ENCODE assay signal across 1 cellular context in the genomic region with DNA sequence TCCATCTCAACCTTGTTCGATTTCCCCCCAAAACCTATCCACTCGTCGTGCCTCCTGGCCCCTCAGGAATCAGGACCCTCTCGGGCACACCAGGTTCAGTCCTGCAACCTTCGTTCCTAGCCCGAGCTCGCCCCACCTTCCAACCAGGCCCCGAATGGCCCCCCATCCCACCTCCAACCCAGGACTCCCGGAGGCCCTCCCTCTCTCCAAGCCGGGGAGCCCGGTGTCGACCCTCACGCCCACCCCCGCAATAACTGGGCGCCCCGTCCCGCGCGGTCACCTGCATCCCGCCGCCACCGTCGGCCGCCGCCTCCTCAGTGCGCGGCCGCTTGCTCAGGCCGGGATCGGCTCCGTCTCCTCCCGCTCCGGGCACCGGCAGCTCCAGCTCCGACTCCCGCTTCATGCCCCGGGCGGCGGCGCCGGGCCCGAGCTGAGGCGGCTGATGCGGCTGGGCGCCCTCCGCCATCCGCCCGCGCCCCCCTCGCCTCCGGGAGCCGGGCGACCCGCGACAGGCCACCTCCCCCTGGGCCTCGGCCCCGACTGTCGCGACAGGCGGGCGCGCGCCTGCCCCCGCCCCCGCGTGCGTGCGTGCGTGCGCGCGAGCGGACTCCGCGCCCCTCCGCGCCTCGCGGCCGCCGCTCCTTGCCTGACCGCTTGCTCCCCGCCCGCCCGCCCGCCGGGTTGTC.
TF ChIP-seq lines count a peak whose summit lies in the region.

No MANE protein-coding gene starts in this region.

TF ChIP-seq in HEK293, 187 proteins besides CTCF, POLR2A, EP300 and RAD21 (continued from another document and continues in another):
- TF ChIP-seq, protein P1, sequence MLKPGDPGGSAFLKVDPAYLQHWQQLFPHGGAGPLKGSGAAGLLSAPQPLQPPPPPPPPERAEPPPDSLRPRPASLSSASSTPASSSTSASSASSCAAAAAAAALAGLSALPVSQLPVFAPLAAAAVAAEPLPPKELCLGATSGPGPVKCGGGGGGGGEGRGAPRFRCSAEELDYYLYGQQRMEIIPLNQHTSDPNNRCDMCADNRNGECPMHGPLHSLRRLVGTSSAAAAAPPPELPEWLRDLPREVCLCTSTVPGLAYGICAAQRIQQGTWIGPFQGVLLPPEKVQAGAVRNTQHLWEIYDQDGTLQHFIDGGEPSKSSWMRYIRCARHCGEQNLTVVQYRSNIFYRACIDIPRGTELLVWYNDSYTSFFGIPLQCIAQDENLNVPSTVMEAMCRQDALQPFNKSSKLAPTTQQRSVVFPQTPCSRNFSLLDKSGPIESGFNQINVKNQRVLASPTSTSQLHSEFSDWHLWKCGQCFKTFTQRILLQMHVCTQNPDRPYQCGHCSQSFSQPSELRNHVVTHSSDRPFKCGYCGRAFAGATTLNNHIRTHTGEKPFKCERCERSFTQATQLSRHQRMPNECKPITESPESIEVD (tag by site-specific recombination; IDR thresholded peaks at IDR 0.05), result no peak
- no peak for TF ChIP-seq WT1 (tag by site-specific recombination; IDR thresholded peaks at IDR 0.05)
- TF ChIP-seq, protein P2, sequence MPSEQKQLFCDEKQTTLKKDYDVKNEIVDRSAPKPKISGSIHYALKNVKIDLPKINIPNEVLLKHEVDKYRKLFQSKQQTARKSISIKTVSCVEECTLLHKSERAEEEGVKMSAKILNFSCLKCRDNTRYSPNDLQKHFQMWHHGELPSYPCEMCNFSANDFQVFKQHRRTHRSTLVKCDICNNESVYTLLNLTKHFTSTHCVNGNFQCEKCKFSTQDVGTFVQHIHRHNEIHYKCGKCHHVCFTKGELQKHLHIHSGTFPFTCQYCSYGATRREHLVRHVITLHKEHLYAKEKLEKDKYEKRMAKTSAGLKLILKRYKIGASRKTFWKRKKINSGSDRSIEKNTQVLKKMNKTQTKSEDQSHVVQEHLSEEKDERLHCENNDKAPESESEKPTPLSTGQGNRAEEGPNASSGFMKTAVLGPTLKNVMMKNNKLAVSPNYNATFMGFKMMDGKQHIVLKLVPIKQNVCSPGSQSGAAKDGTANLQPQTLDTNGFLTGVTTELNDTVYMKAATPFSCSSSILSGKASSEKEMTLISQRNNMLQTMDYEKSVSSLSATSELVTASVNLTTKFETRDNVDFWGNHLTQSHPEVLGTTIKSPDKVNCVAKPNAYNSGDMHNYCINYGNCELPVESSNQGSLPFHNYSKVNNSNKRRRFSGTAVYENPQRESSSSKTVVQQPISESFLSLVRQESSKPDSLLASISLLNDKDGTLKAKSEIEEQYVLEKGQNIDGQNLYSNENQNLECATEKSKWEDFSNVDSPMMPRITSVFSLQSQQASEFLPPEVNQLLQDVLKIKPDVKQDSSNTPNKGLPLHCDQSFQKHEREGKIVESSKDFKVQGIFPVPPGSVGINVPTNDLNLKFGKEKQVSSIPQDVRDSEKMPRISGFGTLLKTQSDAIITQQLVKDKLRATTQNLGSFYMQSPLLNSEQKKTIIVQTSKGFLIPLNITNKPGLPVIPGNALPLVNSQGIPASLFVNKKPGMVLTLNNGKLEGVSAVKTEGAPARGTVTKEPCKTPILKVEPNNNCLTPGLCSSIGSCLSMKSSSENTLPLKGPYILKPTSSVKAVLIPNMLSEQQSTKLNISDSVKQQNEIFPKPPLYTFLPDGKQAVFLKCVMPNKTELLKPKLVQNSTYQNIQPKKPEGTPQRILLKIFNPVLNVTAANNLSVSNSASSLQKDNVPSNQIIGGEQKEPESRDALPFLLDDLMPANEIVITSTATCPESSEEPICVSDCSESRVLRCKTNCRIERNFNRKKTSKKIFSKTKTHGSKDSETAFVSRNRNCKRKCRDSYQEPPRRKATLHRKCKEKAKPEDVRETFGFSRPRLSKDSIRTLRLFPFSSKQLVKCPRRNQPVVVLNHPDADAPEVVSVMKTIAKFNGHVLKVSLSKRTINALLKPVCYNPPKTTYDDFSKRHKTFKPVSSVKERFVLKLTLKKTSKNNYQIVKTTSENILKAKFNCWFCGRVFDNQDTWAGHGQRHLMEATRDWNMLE (tag by site-specific recombination; conservative IDR thresholded peaks at IDR 0.05; ENCODE audit: low read depth), result no peak
- TF ChIP-seq HOXD13 (CRISPR knock-in tag; IDR thresholded peaks at IDR 0.05; ENCODE audit: borderline replicate concordance), result no peak
- no peak for TF ChIP-seq ZBTB1 (tag by site-specific recombination; IDR thresholded peaks at IDR 0.05)
- TF ChIP-seq ZFP37 (tag by site-specific recombination; IDR thresholded peaks at IDR 0.05), result no peak
- no peak for TF ChIP-seq ZNF510 (tag by site-specific recombination; IDR thresholded peaks at IDR 0.05; ENCODE audit: insufficient replicate concordance)
- TF ChIP-seq ZNF48 (tag by site-specific recombination; IDR thresholded peaks at IDR 0.05), result no peak
- no peak for TF ChIP-seq ZNF776 (tag by site-specific recombination; IDR thresholded peaks at IDR 0.05; ENCODE audit: borderline replicate concordance)
- TF ChIP-seq, protein P3, sequence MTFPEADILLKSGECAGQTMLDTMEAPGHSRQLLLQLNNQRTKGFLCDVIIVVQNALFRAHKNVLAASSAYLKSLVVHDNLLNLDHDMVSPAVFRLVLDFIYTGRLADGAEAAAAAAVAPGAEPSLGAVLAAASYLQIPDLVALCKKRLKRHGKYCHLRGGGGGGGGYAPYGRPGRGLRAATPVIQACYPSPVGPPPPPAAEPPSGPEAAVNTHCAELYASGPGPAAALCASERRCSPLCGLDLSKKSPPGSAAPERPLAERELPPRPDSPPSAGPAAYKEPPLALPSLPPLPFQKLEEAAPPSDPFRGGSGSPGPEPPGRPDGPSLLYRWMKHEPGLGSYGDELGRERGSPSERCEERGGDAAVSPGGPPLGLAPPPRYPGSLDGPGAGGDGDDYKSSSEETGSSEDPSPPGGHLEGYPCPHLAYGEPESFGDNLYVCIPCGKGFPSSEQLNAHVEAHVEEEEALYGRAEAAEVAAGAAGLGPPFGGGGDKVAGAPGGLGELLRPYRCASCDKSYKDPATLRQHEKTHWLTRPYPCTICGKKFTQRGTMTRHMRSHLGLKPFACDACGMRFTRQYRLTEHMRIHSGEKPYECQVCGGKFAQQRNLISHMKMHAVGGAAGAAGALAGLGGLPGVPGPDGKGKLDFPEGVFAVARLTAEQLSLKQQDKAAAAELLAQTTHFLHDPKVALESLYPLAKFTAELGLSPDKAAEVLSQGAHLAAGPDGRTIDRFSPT (tag by site-specific recombination; IDR thresholded peaks at IDR 0.05), result no peak
- no peak for TF ChIP-seq OVOL3 (tag by site-specific recombination; IDR thresholded peaks at IDR 0.05)
- TF ChIP-seq ZNF571 (tag by site-specific recombination; IDR thresholded peaks at IDR 0.05), result no peak
- TF ChIP-seq, protein P4, sequence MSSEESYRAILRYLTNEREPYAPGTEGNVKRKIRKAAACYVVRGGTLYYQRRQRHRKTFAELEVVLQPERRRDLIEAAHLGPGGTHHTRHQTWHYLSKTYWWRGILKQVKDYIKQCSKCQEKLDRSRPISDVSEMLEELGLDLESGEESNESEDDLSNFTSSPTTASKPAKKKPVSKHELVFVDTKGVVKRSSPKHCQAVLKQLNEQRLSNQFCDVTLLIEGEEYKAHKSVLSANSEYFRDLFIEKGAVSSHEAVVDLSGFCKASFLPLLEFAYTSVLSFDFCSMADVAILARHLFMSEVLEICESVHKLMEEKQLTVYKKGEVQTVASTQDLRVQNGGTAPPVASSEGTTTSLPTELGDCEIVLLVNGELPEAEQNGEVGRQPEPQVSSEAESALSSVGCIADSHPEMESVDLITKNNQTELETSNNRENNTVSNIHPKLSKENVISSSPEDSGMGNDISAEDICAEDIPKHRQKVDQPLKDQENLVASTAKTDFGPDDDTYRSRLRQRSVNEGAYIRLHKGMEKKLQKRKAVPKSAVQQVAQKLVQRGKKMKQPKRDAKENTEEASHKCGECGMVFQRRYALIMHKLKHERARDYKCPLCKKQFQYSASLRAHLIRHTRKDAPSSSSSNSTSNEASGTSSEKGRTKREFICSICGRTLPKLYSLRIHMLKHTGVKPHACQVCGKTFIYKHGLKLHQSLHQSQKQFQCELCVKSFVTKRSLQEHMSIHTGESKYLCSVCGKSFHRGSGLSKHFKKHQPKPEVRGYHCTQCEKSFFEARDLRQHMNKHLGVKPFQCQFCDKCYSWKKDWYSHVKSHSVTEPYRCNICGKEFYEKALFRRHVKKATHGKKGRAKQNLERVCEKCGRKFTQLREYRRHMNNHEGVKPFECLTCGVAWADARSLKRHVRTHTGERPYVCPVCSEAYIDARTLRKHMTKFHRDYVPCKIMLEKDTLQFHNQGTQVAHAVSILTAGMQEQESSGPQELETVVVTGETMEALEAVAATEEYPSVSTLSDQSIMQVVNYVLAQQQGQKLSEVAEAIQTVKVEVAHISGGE (tag by site-specific recombination; conservative IDR thresholded peaks at IDR 0.05; ENCODE audit: low read depth), result peak; percentile 18; the same call in 1 of the 2 replicates
- no peak for TF ChIP-seq ZNF514 (tag by site-specific recombination; IDR thresholded peaks at IDR 0.05)
- no peak for TF ChIP-seq ZNF140 (tag by site-specific recombination; IDR thresholded peaks at IDR 0.05)
- TF ChIP-seq, protein P5, sequence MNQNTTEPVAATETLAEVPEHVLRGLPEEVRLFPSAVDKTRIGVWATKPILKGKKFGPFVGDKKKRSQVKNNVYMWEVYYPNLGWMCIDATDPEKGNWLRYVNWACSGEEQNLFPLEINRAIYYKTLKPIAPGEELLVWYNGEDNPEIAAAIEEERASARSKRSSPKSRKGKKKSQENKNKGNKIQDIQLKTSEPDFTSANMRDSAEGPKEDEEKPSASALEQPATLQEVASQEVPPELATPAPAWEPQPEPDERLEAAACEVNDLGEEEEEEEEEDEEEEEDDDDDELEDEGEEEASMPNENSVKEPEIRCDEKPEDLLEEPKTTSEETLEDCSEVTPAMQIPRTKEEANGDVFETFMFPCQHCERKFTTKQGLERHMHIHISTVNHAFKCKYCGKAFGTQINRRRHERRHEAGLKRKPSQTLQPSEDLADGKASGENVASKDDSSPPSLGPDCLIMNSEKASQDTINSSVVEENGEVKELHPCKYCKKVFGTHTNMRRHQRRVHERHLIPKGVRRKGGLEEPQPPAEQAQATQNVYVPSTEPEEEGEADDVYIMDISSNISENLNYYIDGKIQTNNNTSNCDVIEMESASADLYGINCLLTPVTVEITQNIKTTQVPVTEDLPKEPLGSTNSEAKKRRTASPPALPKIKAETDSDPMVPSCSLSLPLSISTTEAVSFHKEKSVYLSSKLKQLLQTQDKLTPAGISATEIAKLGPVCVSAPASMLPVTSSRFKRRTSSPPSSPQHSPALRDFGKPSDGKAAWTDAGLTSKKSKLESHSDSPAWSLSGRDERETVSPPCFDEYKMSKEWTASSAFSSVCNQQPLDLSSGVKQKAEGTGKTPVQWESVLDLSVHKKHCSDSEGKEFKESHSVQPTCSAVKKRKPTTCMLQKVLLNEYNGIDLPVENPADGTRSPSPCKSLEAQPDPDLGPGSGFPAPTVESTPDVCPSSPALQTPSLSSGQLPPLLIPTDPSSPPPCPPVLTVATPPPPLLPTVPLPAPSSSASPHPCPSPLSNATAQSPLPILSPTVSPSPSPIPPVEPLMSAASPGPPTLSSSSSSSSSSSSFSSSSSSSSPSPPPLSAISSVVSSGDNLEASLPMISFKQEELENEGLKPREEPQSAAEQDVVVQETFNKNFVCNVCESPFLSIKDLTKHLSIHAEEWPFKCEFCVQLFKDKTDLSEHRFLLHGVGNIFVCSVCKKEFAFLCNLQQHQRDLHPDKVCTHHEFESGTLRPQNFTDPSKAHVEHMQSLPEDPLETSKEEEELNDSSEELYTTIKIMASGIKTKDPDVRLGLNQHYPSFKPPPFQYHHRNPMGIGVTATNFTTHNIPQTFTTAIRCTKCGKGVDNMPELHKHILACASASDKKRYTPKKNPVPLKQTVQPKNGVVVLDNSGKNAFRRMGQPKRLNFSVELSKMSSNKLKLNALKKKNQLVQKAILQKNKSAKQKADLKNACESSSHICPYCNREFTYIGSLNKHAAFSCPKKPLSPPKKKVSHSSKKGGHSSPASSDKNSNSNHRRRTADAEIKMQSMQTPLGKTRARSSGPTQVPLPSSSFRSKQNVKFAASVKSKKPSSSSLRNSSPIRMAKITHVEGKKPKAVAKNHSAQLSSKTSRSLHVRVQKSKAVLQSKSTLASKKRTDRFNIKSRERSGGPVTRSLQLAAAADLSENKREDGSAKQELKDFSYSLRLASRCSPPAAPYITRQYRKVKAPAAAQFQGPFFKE (tag by site-specific recombination; IDR thresholded peaks at IDR 0.05; ENCODE audit: borderline replicate concordance), result no peak
- TF ChIP-seq ZBTB17 (tag by site-specific recombination; IDR thresholded peaks at IDR 0.05), result peak; percentile 91
- TF ChIP-seq, protein P6, sequence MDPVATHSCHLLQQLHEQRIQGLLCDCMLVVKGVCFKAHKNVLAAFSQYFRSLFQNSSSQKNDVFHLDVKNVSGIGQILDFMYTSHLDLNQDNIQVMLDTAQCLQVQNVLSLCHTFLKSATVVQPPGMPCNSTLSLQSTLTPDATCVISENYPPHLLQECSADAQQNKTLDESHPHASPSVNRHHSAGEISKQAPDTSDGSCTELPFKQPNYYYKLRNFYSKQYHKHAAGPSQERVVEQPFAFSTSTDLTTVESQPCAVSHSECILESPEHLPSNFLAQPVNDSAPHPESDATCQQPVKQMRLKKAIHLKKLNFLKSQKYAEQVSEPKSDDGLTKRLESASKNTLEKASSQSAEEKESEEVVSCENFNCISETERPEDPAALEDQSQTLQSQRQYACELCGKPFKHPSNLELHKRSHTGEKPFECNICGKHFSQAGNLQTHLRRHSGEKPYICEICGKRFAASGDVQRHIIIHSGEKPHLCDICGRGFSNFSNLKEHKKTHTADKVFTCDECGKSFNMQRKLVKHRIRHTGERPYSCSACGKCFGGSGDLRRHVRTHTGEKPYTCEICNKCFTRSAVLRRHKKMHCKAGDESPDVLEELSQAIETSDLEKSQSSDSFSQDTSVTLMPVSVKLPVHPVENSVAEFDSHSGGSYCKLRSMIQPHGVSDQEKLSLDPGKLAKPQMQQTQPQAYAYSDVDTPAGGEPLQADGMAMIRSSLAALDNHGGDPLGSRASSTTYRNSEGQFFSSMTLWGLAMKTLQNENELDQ (tag by site-specific recombination; IDR thresholded peaks at IDR 0.05; ENCODE audit: low read depth), result no peak
- TF ChIP-seq ZNF394 (tag by site-specific recombination; IDR thresholded peaks at IDR 0.05; ENCODE audit: borderline replicate concordance), result no peak
- peak; percentile 63; the same call in 1 of the 2 replicates for TF ChIP-seq ZNF76 (tag by site-specific recombination; IDR thresholded peaks at IDR 0.05; ENCODE audit: borderline replicate concordance, low read depth)
- TF ChIP-seq ZNF23 (tag by site-specific recombination; IDR thresholded peaks at IDR 0.05; ENCODE audit: borderline replicate concordance), result no peak
- no peak for TF ChIP-seq ZNF324 (tag by site-specific recombination; IDR thresholded peaks at IDR 0.05)
- TF ChIP-seq ZNF792 (tag by site-specific recombination; IDR thresholded peaks at IDR 0.05), result no peak
- TF ChIP-seq ZNF335 (tag by site-specific recombination; conservative IDR thresholded peaks at IDR 0.05), result peak; percentile 93
- TF ChIP-seq ZNF629 (tag by site-specific recombination; IDR thresholded peaks at IDR 0.05), result no peak
- TF ChIP-seq ZNF623 (tag by site-specific recombination; IDR thresholded peaks at IDR 0.05), result no peak
- no peak for TF ChIP-seq ZNF830 (tag by site-specific recombination; IDR thresholded peaks at IDR 0.05; ENCODE audit: low read depth)
- TF ChIP-seq MZF1 (tag by site-specific recombination; IDR thresholded peaks at IDR 0.05; ENCODE audit: borderline replicate concordance), result no peak
- TF ChIP-seq FEZF1 (tag by site-specific recombination; IDR thresholded peaks at IDR 0.05), result no peak; the same call in 1 of the 2 replicates
- TF ChIP-seq ZNF423 (tag by site-specific recombination; IDR thresholded peaks at IDR 0.05), result no peak
- TF ChIP-seq, protein P7, sequence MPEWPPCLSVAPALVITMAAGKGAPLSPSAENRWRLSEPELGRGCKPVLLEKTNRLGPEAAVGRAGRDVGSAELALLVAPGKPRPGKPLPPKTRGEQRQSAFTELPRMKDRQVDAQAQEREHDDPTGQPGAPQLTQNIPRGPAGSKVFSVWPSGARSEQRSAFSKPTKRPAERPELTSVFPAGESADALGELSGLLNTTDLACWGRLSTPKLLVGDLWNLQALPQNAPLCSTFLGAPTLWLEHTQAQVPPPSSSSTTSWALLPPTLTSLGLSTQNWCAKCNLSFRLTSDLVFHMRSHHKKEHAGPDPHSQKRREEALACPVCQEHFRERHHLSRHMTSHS (tag by site-specific recombination; IDR thresholded peaks at IDR 0.05), result no peak
- no peak for TF ChIP-seq TRIM28 (IDR thresholded peaks at IDR 0.05; ENCODE audit: borderline replicate concordance, low read length)
